Comparison of ENCODE assay signal across 13 cellular contexts in genomic region chr12:27081668-27082091, GRCh38. TPM values are rescaled to one million over a fixed set of nuclear protein-coding genes. Genes with fewer than 3 reads are reported as not detected.
DNase-seq lines count a peak whose midpoint lies in the region; ATAC-seq, FAIRE-seq and TF ChIP-seq lines count a peak whose summit lies in the region.
"Had no signal": no experiment of that assay in that cellular context is flagged by ENCODE, and none has a peak within 500 bp of the region (broad histone marks: within the 10 kb centered on the region; RNA-seq: fewer than 3 reads in every experiment).

No MANE protein-coding gene starts in this region.

- ATAC-seq in HepG2 (peak; percentile 85), right lobe of liver (no peak)
- ATAC-seq: stimulated activated effector memory CD8-positive, alpha-beta T cell treated with anti-CD3 and anti-CD28 coated beads, Interleukin-12 subunit alpha, Interleukin-12 subunit beta, amount 100 ng/mL, for 72 hours had no signal

- no peak for TF ChIP-seq RAD21 in HepG2 (CRISPR knock-in tag; IDR thresholded peaks at IDR 0.05)

- H3K4me1 ChIP-seq in HepG2 (ENCODE audit: insufficient read depth, low read length) (no peaks in the 10 kb centered on the region), right lobe of liver (no peaks in the 10 kb centered on the region)

- H3K79me2 ChIP-seq in HepG2 (ENCODE audit: insufficient read depth, low read length): no peaks in the 10 kb centered on the region

- H4K20me1 ChIP-seq in HepG2 (ENCODE audit: insufficient read depth, low read length): no peaks in the 10 kb centered on the region

- CTCF ChIA-PET in HepG2 (lab: Yijun Ruan, JAX; ENCODE audit: low intra/inter-chr PET ratio, low total read pairs) (no interaction called here), RWPE1 (lab: Yijun Ruan, JAX) (interaction anchor here (1.1 kb wide), 1 partner anchor 67 kb away, joined by 5 read pairs; no protein-coding TSS in a partner anchor)

- TF ChIP-seq POLR2A in HepG2 (IDR thresholded peaks at IDR 0.05; ENCODE audit: insufficient read depth in 1 of 2, low read depth in 2 of 2, low read length in 2 of 2) (no peak), right lobe of liver (IDR thresholded peaks at IDR 0.05) (no peak)

- peak; percentile 51 for FAIRE-seq in HepG2 (lab: Jason Lieb, UNC)

- H3K9me3 ChIP-seq in HepG2 (ENCODE audit: low read length) (no peaks in the 10 kb centered on the region), right lobe of liver (no peaks in the 10 kb centered on the region)

- POLR2A ChIA-PET in HepG2 (lab: Yijun Ruan, JAX): no interaction called here
- POLR2A ChIA-PET in RWPE1 (lab: Yijun Ruan, JAX; ENCODE audit: low non-redundant PET): interaction anchor here (1.3 kb wide), 1 partner anchor 59 kb away, joined by 4 read pairs; the partner anchor contains the start of gene MED21

- TF ChIP-seq CTCF in HepG2 (CRISPR knock-in tag; IDR thresholded peaks at IDR 0.05) (peak; percentile 30), right lobe of liver (IDR thresholded peaks at IDR 0.05) (no peak), RWPE1 (conservative IDR thresholded peaks at IDR 0.05; ENCODE audit: low read depth) (no peak), fibroblast of villous mesenchyme (IDR thresholded peaks at IDR 0.05; ENCODE audit: insufficient read depth, low read depth, low read length) (peak; percentile 39)

- 68% methylated on average over 4 of the region's 4 CpGs for whole genome bisulfite sequencing in HepG2 (ENCODE audit: low lambda C conversion rate)
- 64% methylated on average over 4 of the region's 4 CpGs for WGBS in right lobe of liver (ENCODE audit: insufficient coverage, low coverage, low lambda C conversion rate, missing lambda C conversion rate)

- no peak overlapping the region for H3K9ac ChIP-seq in HepG2 (ENCODE audit: insufficient read depth, low read depth, low read length)

- DNase-seq in HepG2 (ENCODE audit: low spot score): peak; percentile 10
- no peak for DNase-seq in right lobe of liver
- peak; percentile 73 for DNase-seq in RWPE1 (ENCODE audit: low spot score)
- DNase-seq in fibroblast of villous mesenchyme (ENCODE audit: low read depth): peak; percentile 54
- no peak for DNase-seq in activated CD4-positive, alpha-beta T cell treated with anti-CD3 and anti-CD28 coated beads for 48 hours
- DNase-seq in central memory CD4-positive, alpha-beta T cell: no peak
- DNase-seq in middle frontal gyrus (ENCODE audit: extremely low spot score, low spot score): no peak
- DNase-seq in activated CD4-positive, alpha-beta T cell treated with anti-CD3 and anti-CD28 coated beads, Interleukin-2, amount 50 U/mL, for 48 hours: no peak
- DNase-seq: NCI-H1048, T-helper 2 cell had no signal

- in situ Hi-C loops in HepG2 (cut with HindIII; ENCODE audit: extremely low pct_ligation_motif_present, low pct_unique_long_range_greater_than_20kb): no loop called here

- no TSS peak for BruUV-seq in HepG2 (replicated peaks; lab: Mats Ljungman, UMichigan)

- H3K36me3 ChIP-seq in HepG2 (replicated peaks in 1 of 2; ENCODE audit: control insufficient read depth in 1 of 2, insufficient read depth in 2 of 2, low read length in 2 of 2) (no peaks in the 10 kb centered on the region), right lobe of liver (no peaks in the 10 kb centered on the region)

- H3K4me3 ChIP-seq in HepG2 (replicated peaks in 1 of 3; ENCODE audit: insufficient read depth in 1 of 3, low read depth in 2 of 3, low read length in 3 of 3): no peak overlapping the region
- no peak overlapping the region for H3K4me3 ChIP-seq in right lobe of liver
- no peak overlapping the region for H3K4me3 ChIP-seq in fibroblast of villous mesenchyme (ENCODE audit: low read depth, low read length)

- intact Hi-C loops in HepG2 (cut with micrococcal nuclease; ENCODE audit: unreplicated experiment): no loop called here
- intact Hi-C loops in right lobe of liver (cut with DNase I): no loop called here

- H3K27me3 ChIP-seq in HepG2 (ENCODE audit: control insufficient read depth in 1 of 2, insufficient read depth in 2 of 2, low read length in 2 of 2) (no peaks in the 10 kb centered on the region), right lobe of liver (no peaks in the 10 kb centered on the region)

- TF ChIP-seq EP300 in HepG2 (IDR thresholded peaks at IDR 0.05; ENCODE audit: low read depth in 2 of 2, low read length in 2 of 2): no peak
- no peak for TF ChIP-seq EP300 in HepG2 (CRISPR knock-in tag; IDR thresholded peaks at IDR 0.05; ENCODE audit: borderline replicate concordance)

- H3K4me2 ChIP-seq in HepG2 (ENCODE audit: low read depth, low read length): no peak overlapping the region

- H2AFZ ChIP-seq in HepG2 (ENCODE audit: low read length): no peak overlapping the region

- H3K27ac ChIP-seq in HepG2 (ENCODE audit: extremely low read length, insufficient read depth, low read length) (no peak overlapping the region), right lobe of liver (no peak overlapping the region), RWPE1 (peak overlapping the region; percentile 78)

TF ChIP-seq in HepG2, 621 proteins besides CTCF, POLR2A, EP300 and RAD21 (continues in another document):
- peak; percentile 34; the same call in 1 of the 2 replicates for TF ChIP-seq STAG1 (CRISPR knock-in tag; IDR thresholded peaks at IDR 0.05)

RNA-seq across cellular contexts. Expression of gene C12orf71, which starts 0.7 kb away (rescaled TPM):
- total RNA-seq in HepG2 (2016; rRNA removed; fragmentation: Illumina TruSeq; extraction: Trizol) (not detected in 2 replicates), right lobe of liver (not detected), fibroblast of villous mesenchyme (not detected in 2 replicates)
- not detected in 2 replicates for total RNA-seq in HepG2 (2016; cell fraction: cytosol; rRNA removed; fragmentation: Illumina TruSeq; extraction: Trizol; ENCODE audit: low read depth)
- total RNA-seq in HepG2 (2016; cell fraction: insoluble cytoplasmic fraction; rRNA removed; fragmentation: Illumina TruSeq; extraction: Trizol): not detected in 2 replicates
- not detected in 2 replicates for total RNA-seq in HepG2 (2016; cell fraction: membrane; rRNA removed; fragmentation: Illumina TruSeq; extraction: Trizol)
- total RNA-seq in HepG2 (2016; cell fraction: nucleus; rRNA removed; fragmentation: Illumina TruSeq; extraction: Trizol): not detected in 2 replicates
- not detected in 2 replicates for polyA plus RNA-seq in HepG2 (2011; rRNA removed)
- not detected in 2 replicates for polyA plus RNA-seq in HepG2 (2011; cell fraction: cytosol; rRNA removed)
- not detected in 2 replicates for polyA plus RNA-seq in HepG2 (2011; cell fraction: nucleus; rRNA removed)
- polyA plus RNA-seq in HepG2 (2012): not detected in 2 replicates
- polyA plus RNA-seq in HepG2 (2016; cell fraction: cytosol; fragmentation: Illumina TruSeq; extraction: Trizol; ENCODE audit: low read depth): not detected in 2 replicates
- not detected in 2 replicates for polyA plus RNA-seq in HepG2 (2016; cell fraction: insoluble cytoplasmic fraction; fragmentation: Illumina TruSeq; extraction: Trizol; ENCODE audit: low read depth)
- not detected in 2 replicates for polyA plus RNA-seq in HepG2 (2016; cell fraction: membrane; fragmentation: Illumina TruSeq; extraction: Trizol; ENCODE audit: low read depth)
- not detected in 2 replicates for polyA plus RNA-seq in HepG2 (2016; cell fraction: nucleus; fragmentation: Illumina TruSeq; extraction: Trizol; ENCODE audit: insufficient read depth, low read depth)
- not detected in 2 replicates for polyA minus RNA-seq in HepG2 (2011; rRNA and poly(A)+ RNA removed; ENCODE audit: low replicate concordance)
- polyA minus RNA-seq in HepG2 (2011; cell fraction: cytosol; rRNA and poly(A)+ RNA removed): not detected in 2 replicates
- not detected in 2 replicates for polyA minus RNA-seq in HepG2 (2011; cell fraction: nucleus; rRNA and poly(A)+ RNA removed)
- total RNA-seq: activated CD8-positive, alpha-beta memory T cell treated with anti-CD3 and anti-CD28 coated beads for 36 hours had no signal
- polyA plus RNA-seq: neural cell had no signal

RNA-seq across cellular contexts. Expression of gene MED21, which starts 59.3 kb away (rescaled TPM):
- total RNA-seq in HepG2 (2016; rRNA removed; fragmentation: Illumina TruSeq; extraction: Trizol): 34.1 and 56.0 TPM in 2 replicates
- 9.5 and 9.8 TPM in 2 replicates for total RNA-seq in HepG2 (2016; cell fraction: cytosol; rRNA removed; fragmentation: Illumina TruSeq; extraction: Trizol; ENCODE audit: low read depth)
- 33.2 and 54.7 TPM in 2 replicates for total RNA-seq in HepG2 (2016; cell fraction: insoluble cytoplasmic fraction; rRNA removed; fragmentation: Illumina TruSeq; extraction: Trizol)
- 17.7 and 22.0 TPM in 2 replicates for total RNA-seq in HepG2 (2016; cell fraction: membrane; rRNA removed; fragmentation: Illumina TruSeq; extraction: Trizol)
- 27.3 and 28.4 TPM in 2 replicates for total RNA-seq in HepG2 (2016; cell fraction: nucleus; rRNA removed; fragmentation: Illumina TruSeq; extraction: Trizol)
- polyA plus RNA-seq in HepG2 (2011; rRNA removed): 19.2 and 19.4 TPM in 2 replicates
- polyA plus RNA-seq in HepG2 (2011; cell fraction: cytosol; rRNA removed): 9.1 and 13.2 TPM in 2 replicates
- 5.1 and 9.1 TPM in 2 replicates for polyA plus RNA-seq in HepG2 (2011; cell fraction: nucleus; rRNA removed)
- 19.9 and 21.5 TPM in 2 replicates for polyA plus RNA-seq in HepG2 (2012)
- 5.8 and 7.0 TPM in 2 replicates for polyA plus RNA-seq in HepG2 (2016; cell fraction: cytosol; fragmentation: Illumina TruSeq; extraction: Trizol; ENCODE audit: low read depth)
- 44.5 and 48.7 TPM in 2 replicates for polyA plus RNA-seq in HepG2 (2016; cell fraction: insoluble cytoplasmic fraction; fragmentation: Illumina TruSeq; extraction: Trizol; ENCODE audit: low read depth)
- polyA plus RNA-seq in HepG2 (2016; cell fraction: membrane; fragmentation: Illumina TruSeq; extraction: Trizol; ENCODE audit: low read depth): 13.2 and 14.0 TPM in 2 replicates
- polyA plus RNA-seq in HepG2 (2016; cell fraction: nucleus; fragmentation: Illumina TruSeq; extraction: Trizol; ENCODE audit: insufficient read depth, low read depth): 17.9 and 18.9 TPM in 2 replicates
- polyA minus RNA-seq in HepG2 (2011; rRNA and poly(A)+ RNA removed; ENCODE audit: low replicate concordance): 33.8 and 105 TPM in 2 replicates
- 24.2 and 29.0 TPM in 2 replicates for polyA minus RNA-seq in HepG2 (2011; cell fraction: cytosol; rRNA and poly(A)+ RNA removed)
- 38.4 and 40.3 TPM in 2 replicates for polyA minus RNA-seq in HepG2 (2011; cell fraction: nucleus; rRNA and poly(A)+ RNA removed)
- 10 to 100 TPM; 14.7 to 26.8 (median 20.6) TPM for total RNA-seq in right lobe of liver
- total RNA-seq in fibroblast of villous mesenchyme: 37.4 and 84.6 TPM in 2 replicates

Comparison
In these comparisons a context has a peak if more than half of its experiments do, and no peak if none do; other contexts are left out.
1. DNase-seq: peak in HepG2 (single experiment), RWPE1 (single experiment) and fibroblast of villous mesenchyme (single experiment); none in right lobe of liver (0 of 3), activated CD4-positive, alpha-beta T cell treated with anti-CD3 and anti-CD28 coated beads for 48 hours (single experiment), central memory CD4-positive, alpha-beta T cell (single experiment), middle frontal gyrus (single experiment) and activated CD4-positive, alpha-beta T cell treated with anti-CD3 and anti-CD28 coated beads, Interleukin-2, amount 50 U/mL, for 48 hours (0 of 2).
2. CTCF ChIP-seq: peak in HepG2 (single experiment) and fibroblast of villous mesenchyme (single experiment); none in right lobe of liver (0 of 4) and RWPE1 (single experiment).